Comparison of ENCODE assay signal across 8 cellular contexts in the genomic region with DNA sequence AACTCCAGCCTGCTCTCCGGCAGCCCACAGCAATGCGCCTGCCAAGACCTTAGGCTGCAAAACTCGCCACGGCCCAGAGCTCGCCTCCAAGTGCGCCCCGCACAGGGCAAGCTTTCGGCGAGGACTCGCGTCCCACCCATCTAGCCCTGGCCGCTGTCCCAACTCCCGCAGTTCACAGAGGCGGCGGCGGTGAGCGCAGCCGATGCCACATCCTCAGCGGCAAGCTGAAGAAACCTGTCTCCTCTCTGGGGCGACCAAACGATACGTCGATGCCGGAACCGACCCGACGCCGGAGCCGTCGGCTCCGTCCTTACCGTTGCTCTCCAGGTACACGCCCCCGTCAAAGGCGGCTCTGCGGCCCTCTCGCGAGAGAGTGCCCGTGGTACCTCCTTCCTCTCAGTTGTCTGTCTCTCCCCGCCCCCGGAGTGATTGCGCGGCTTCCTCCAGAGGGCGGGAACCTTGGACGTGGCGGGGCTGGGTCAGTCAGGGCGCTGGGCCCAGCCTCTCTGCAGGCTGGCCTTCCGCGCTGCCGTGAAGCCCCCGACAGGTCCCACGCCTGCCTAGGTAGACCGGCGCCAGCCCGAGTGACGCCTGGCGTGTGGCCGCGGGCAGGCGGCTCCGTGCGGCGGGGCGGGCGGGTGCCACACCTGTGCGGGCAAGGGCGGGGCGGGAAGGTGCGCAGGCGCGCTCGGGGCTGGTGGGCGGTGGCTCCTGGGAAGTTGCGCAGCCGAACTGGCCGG. TPM values are rescaled to one million over a fixed set of nuclear protein-coding genes. Genes with fewer than 3 reads are reported as not detected.
DNase-seq lines count a peak whose midpoint lies in the region; ATAC-seq and TF ChIP-seq lines count a peak whose summit lies in the region.

No MANE protein-coding gene starts in this region.

- no peaks in the 10 kb centered on the region for H3F3A ChIP-seq in PC-3 (ENCODE audit: low read length, unreplicated experiment)

- intact Hi-C loops in PC-3 (cut with micrococcal nuclease) = loop anchor here (2.0 to 5.0 kb wide), 2 partner anchors 37 to 104 kb away; a partner anchor contains a TSS

- no peaks in the 10 kb centered on the region for H3K9me3 Mint-ChIP-seq in activated T-cell treated with anti-CD3 and anti-CD28 coated beads, Interleukin-2, amount 50 U/mL, for 4 hours

- ATAC-seq in GM21723 (IDR thresholded peaks at IDR 0.05; ENCODE audit: unreplicated experiment) (peak; percentile 88), PC-3 (peak; percentile 89)
- peak; percentile 90 to 92 for ATAC-seq in activated T-cell treated with anti-CD3 and anti-CD28 coated beads, Interleukin-2, amount 50 U/mL, for 4 hours

- H3K4me3 ChIP-seq in PC-3 (ENCODE audit: low read length) (peak overlapping the region; percentile 99), esophagus (ENCODE audit: low read depth in 1 of 2, low read length in 2 of 2) (peak overlapping the region; percentile 81 to 90), mucosa of stomach (ENCODE audit: low read length) (peak overlapping the region; percentile 94)

- H3K27me3 Mint-ChIP-seq in activated T-cell treated with anti-CD3 and anti-CD28 coated beads, Interleukin-2, amount 50 U/mL, for 4 hours (ENCODE audit: low read depth) = no peaks in the 10 kb centered on the region

- no peaks in the 10 kb centered on the region for H3K9me2 ChIP-seq in PC-3 (replicated peaks; ENCODE audit: low read length)

- no TSS peak for BruUV-seq in PC-3 (replicated peaks; lab: Mats Ljungman, UMichigan)

- H3K36me3 ChIP-seq in PC-3 (ENCODE audit: low read depth, low read length) (no peaks in the 10 kb centered on the region), esophagus (ENCODE audit: control insufficient read depth in 2 of 2, insufficient read depth in 2 of 2, low read length in 1 of 2) (no peaks in the 10 kb centered on the region), mucosa of stomach (ENCODE audit: control insufficient read depth, insufficient read depth, low read length) (no peaks in the 10 kb centered on the region)

- H3K27ac ChIP-seq in PC-3 (ENCODE audit: low read length) (peak overlapping the region; percentile 90), esophagus (ENCODE audit: low read depth in 2 of 2, low read length in 1 of 2) (peak overlapping the region; percentile 95 to 100)

- peak; percentile 41 for TF ChIP-seq CTCF in PC-3 (conservative IDR thresholded peaks at IDR 0.05; ENCODE audit: low read depth, low read length)

- H3K9ac ChIP-seq in PC-3 (ENCODE audit: low read length) (peak overlapping the region; percentile 78), mucosa of stomach (ENCODE audit: low read length) (peak overlapping the region; percentile 92)

- H3K27me3 ChIP-seq in PC-3 (ENCODE audit: low read length) = no peaks in the 10 kb centered on the region
- H3K27me3 ChIP-seq in esophagus (ENCODE audit: control insufficient read depth in 1 of 2, insufficient read depth in 2 of 2, low read length in 2 of 2) = no peaks in the 10 kb centered on the region
- no peaks in the 10 kb centered on the region for H3K27me3 ChIP-seq in mucosa of stomach (ENCODE audit: control insufficient read depth, insufficient read depth, low read length)

- in situ Hi-C loops in KBM-7 (cut with MboI; ENCODE audit: low pct_unique_long_range_greater_than_20kb, low sequenced_read_pairs) = no loop called here

- 0% methylated on average over 74 to 76 of the region's 76 CpGs for WGBS in esophagus, 2 donors

- peak overlapping the region; percentile 98 for H3K4me2 ChIP-seq in PC-3 (ENCODE audit: low read length)

- POLR2A ChIA-PET in PC-3 (lab: Charles Lee; ENCODE audit: unreplicated experiment) = no interaction called here

- peak overlapping the region; percentile 98 for H3K4me3 Mint-ChIP-seq in activated T-cell treated with anti-CD3 and anti-CD28 coated beads, Interleukin-2, amount 50 U/mL, for 4 hours

- peak; percentile 87 for DNase-seq in DMS79 treated with DMSO at 0.1 percent for 48 hours (lab: John Stamatoyannopoulos, UW)
- DNase-seq in KBM-7 = peak; percentile 98
- DNase-seq in PC-3 = peak; percentile 93
- DNase-seq in activated T-cell treated with anti-CD3 and anti-CD28 coated beads, Interleukin-2, amount 50 U/mL, for 4 hours = peak; percentile 94
- DNase-seq in stimulated activated CD8-positive, alpha-beta memory T cell treated with anti-CD3 and anti-CD28 coated beads, Interleukin-4, amount 100 ng/mL, for 48 hours = peak; percentile 96

- peak overlapping the region; percentile 82 for H2AFZ ChIP-seq in PC-3 (ENCODE audit: low read length)

- peaks cover 58% of the 10 kb centered on the region for H3K4me1 Mint-ChIP-seq in activated T-cell treated with anti-CD3 and anti-CD28 coated beads, Interleukin-2, amount 50 U/mL, for 4 hours (ENCODE audit: low read depth)

- H3K9me3 ChIP-seq in PC-3 (ENCODE audit: low read length) (no peaks in the 10 kb centered on the region), esophagus (ENCODE audit: control insufficient read depth in 2 of 2, insufficient read depth in 1 of 2, low read depth in 1 of 2, low read length in 1 of 2) (no peaks in the 10 kb centered on the region), mucosa of stomach (ENCODE audit: control insufficient read depth, low read length) (no peaks in the 10 kb centered on the region)

- H3K4me1 ChIP-seq in PC-3 (ENCODE audit: insufficient read depth, low read length) (peaks cover 39% of the 10 kb centered on the region), esophagus (ENCODE audit: control insufficient read depth in 2 of 2, insufficient read depth in 2 of 2, low read length in 1 of 2) (no peaks in the 10 kb centered on the region), mucosa of stomach (ENCODE audit: control insufficient read depth, insufficient read depth, low read length) (peaks cover 30% of the 10 kb centered on the region)

- peaks cover 4% of the 10 kb centered on the region for H3K36me3 Mint-ChIP-seq in activated T-cell treated with anti-CD3 and anti-CD28 coated beads, Interleukin-2, amount 50 U/mL, for 4 hours (ENCODE audit: insufficient read depth)

- peaks cover 68% of the 10 kb centered on the region for H3K79me2 ChIP-seq in PC-3 (ENCODE audit: low read length)

- CTCF ChIA-PET in PC-3 (lab: Charles Lee) = interaction anchor here (0.6 kb wide), 1 partner anchor 16 kb away, joined by 3 read pairs; no protein-coding TSS in a partner anchor

- 0 out of 2 replicates have a peak, but pooled peaks cover 7% of the 10 kb centered on the region for H4K20me1 ChIP-seq in PC-3 (ENCODE audit: low read length)

RNA-seq across cellular contexts. Expression of a gene that starts 0.4 kb away (rescaled TPM):
- 3.6 and 4.4 TPM in 2 replicates for total RNA-seq in PC-3 (2014; rRNA removed)
- total RNA-seq in activated T-cell treated with anti-CD3 and anti-CD28 coated beads, Interleukin-2, amount 50 U/mL, for 4 hours = 1 to 10 TPM; 5.1 to 5.6 (median 5.5) TPM
- 1 to 10 TPM; 1.8 to 2.3 TPM for polyA plus RNA-seq in esophagus

Comparison
In these comparisons a context has a peak if more than half of its experiments do, and no peak if none do; other contexts are left out.
1. Peak in every context shown above with its lines: DNase-seq, ATAC-seq, H3K4me3 ChIP-seq and H3K27ac ChIP-seq.